ENCODE assay signal across 19 cellular contexts in genomic region chr6:155955038-155955437, GRCh38.
"Had no signal": no experiment of that assay in that cellular context is flagged by ENCODE, and none has a peak within 500 bp of the region (broad histone marks: within the 10 kb centered on the region; RNA-seq: fewer than 3 reads in every experiment).

No MANE protein-coding gene starts in this region.

- H3K4me3 ChIP-seq: breast epithelium, prostate gland, skin epidermis had no signal

- H3K4me1 ChIP-seq: breast epithelium, foreskin keratinocyte, prostate gland had no signal

- H3K36me3 Mint-ChIP-seq: type B pancreatic cell had no signal

- H3K27me3 ChIP-seq: breast epithelium, foreskin keratinocyte had no signal

- H3K4me3 Mint-ChIP-seq: activated T-helper 17 cell treated with anti-CD3 and anti-CD28 coated beads, Interleukin-2, amount 50 U/mL, for 72 hours; stimulated activated naive CD8-positive, alpha-beta T cell treated with anti-CD3 and anti-CD28 coated beads, Interleukin-15, Interleukin-2, amounts not matched to agents 100 ng/mL and 50 ng/mL, for 24 hours; type B pancreatic cell had no signal

- H3K9me3 Mint-ChIP-seq: stimulated activated naive CD8-positive, alpha-beta T cell treated with anti-CD3 and anti-CD28 coated beads, Interleukin-15, Interleukin-2, amounts not matched to agents 100 ng/mL and 50 ng/mL, for 24 hours; type B pancreatic cell had no signal

- DNase-seq: activated CD4-positive, alpha-beta T cell treated with anti-CD3 and anti-CD28 coated beads, Interleukin-2, amount 50 U/mL, for 4 hours; activated CD4-positive, CD25-positive, alpha-beta regulatory T cell treated with anti-CD3 and anti-CD28 coated beads, Interleukin-2, amount 50 U/mL, for 72 hours; activated naive CD4-positive, alpha-beta T cell treated with Interleukin-2 at 50 U/mL for 16 hours; aorta; cerebellar nuclear complex; effector CD8-positive, alpha-beta T cell; foreskin keratinocyte; glutamatergic neuron; hypothalamus; kidney; left ventricle myocardium superior; right cardiac atrium; SW 1271 had no signal

- H3K27me3 Mint-ChIP-seq: activated T-helper 17 cell treated with anti-CD3 and anti-CD28 coated beads, Interleukin-2, amount 50 U/mL, for 72 hours; stimulated activated naive CD8-positive, alpha-beta T cell treated with anti-CD3 and anti-CD28 coated beads, Interleukin-15, Interleukin-2, amounts not matched to agents 100 ng/mL and 50 ng/mL, for 24 hours; type B pancreatic cell had no signal

- H3K9me3 ChIP-seq: breast epithelium, prostate gland had no signal

- ATAC-seq: activated T-helper 17 cell treated with anti-CD3 and anti-CD28 coated beads, Interleukin-2, amount 50 U/mL, for 72 hours; foreskin keratinocyte; left ventricle myocardium superior; right cardiac atrium had no signal

- H3K4me1 Mint-ChIP-seq: activated T-helper 17 cell treated with anti-CD3 and anti-CD28 coated beads, Interleukin-2, amount 50 U/mL, for 72 hours had no signal

- H3K36me3 ChIP-seq: breast epithelium, prostate gland had no signal

- H3K27ac ChIP-seq: breast epithelium, foreskin keratinocyte, prostate gland, skin epidermis had no signal

- H3K27ac Mint-ChIP-seq: activated T-helper 17 cell treated with anti-CD3 and anti-CD28 coated beads, Interleukin-2, amount 50 U/mL, for 72 hours; stimulated activated naive CD8-positive, alpha-beta T cell treated with anti-CD3 and anti-CD28 coated beads, Interleukin-15, Interleukin-2, amounts not matched to agents 100 ng/mL and 50 ng/mL, for 24 hours; type B pancreatic cell had no signal
